ENCODE assay signal across 16 cellular contexts in the genomic region with DNA sequence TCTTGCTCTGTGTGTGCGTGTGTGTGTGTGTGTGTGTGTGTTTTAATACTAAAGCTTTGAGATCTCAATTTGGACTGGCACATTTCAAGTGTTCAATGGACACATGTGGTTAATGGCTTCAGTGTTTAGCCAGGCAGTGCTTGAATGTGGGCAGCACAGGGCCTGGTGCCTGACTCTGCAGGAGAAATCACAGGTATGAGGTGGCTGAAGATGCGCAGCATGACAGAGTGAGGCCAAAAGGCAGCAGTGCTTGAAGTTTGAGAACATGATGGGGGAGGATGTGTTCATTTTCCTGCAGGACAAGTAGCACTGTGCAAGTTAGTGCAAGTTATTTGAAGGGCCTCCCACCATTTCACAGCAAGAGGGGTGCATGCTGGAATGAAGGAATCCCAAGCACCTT.
"Had no signal": no experiment of that assay in that cellular context is flagged by ENCODE, and none has a peak within 500 bp of the region (broad histone marks: within the 10 kb centered on the region; RNA-seq: fewer than 3 reads in every experiment).

No MANE protein-coding gene starts in this region.

- H3K27me3 ChIP-seq: gastrocnemius medialis, heart right ventricle had no signal

- H3K36me3 ChIP-seq: gastrocnemius medialis, heart right ventricle had no signal

- H3K4me3 ChIP-seq: gastrocnemius medialis, heart right ventricle had no signal

- DNase-seq: activated CD4-positive, alpha-beta T cell treated with anti-CD3 and anti-CD28 coated beads, Interleukin-2, amount 50 U/mL, for 1 hour; activated CD8-positive, alpha-beta memory T cell treated with anti-CD3 and anti-CD28 coated beads for 24 hours; activated naive CD4-positive, alpha-beta T cell; activated naive CD8-positive, alpha-beta T cell treated with anti-CD3 and anti-CD28 coated beads, Interleukin-2, amount 10 ng/mL, durations not matched to agents 7 days and 5 days; anterior cingulate cortex; cerebellar nuclear complex; effector memory CD4-positive, alpha-beta T cell; gastrocnemius medialis; heart right ventricle; naive thymus-derived CD8-positive, alpha-beta T cell; nucleus accumbens; stimulated activated CD4-positive, alpha-beta T cell treated with anti-CD3 and anti-CD28 coated beads, Interleukin-15, amount 100 ng/mL, for 24 hours; stimulated activated CD4-positive, alpha-beta T cell treated with anti-CD3 and anti-CD28 coated beads, Interleukin-4, amount 100 ng/mL, for 1 hour; stimulated activated naive B cell treated with anti-CD40 and anti-IgM and Interleukin-4, amounts not matched to agents 10 μg/mL and 1 μg/mL and 100 μg/mL, for 72 hours; substantia nigra; T-helper 9 cell had no signal

- H3K9me3 ChIP-seq: gastrocnemius medialis, heart right ventricle had no signal
